Comparison of ENCODE assay signal across 1 cellular context in genomic region chr7:81516898-81517297, GRCh38.
TF ChIP-seq lines count a peak whose summit lies in the region.

No MANE protein-coding gene starts in this region.

TF ChIP-seq in SK-N-SH, 30 proteins besides CTCF, POLR2A, EP300 and RAD21 (continued from another document):
- TF ChIP-seq MAX (IDR thresholded peaks at IDR 0.05; ENCODE audit: low read depth) (no peak), TEAD4 (IDR thresholded peaks at IDR 0.05; ENCODE audit: borderline replicate concordance, insufficient read depth) (no peak), MEF2A (IDR thresholded peaks at IDR 0.05; ENCODE audit: borderline replicate concordance, low read depth) (peak; percentile 12; the same call in 1 of the 2 replicates), RXRA (IDR thresholded peaks at IDR 0.05; ENCODE audit: borderline replicate concordance, low read depth) (no peak), FOXJ3 (CRISPR knock-in tag; IDR thresholded peaks at IDR 0.05) (no peak), CHD2 (IDR thresholded peaks at IDR 0.05; ENCODE audit: low read length, partially characterized antibody) (no peak), REST (IDR thresholded peaks at IDR 0.05; ENCODE audit: low read depth, low read length) (no peak), MXI1 (IDR thresholded peaks at IDR 0.05; ENCODE audit: low read depth, low read length) (no peak), GABPA (IDR thresholded peaks at IDR 0.05; ENCODE audit: low read depth) (no peak)
